Comparison of ENCODE assay signal across 22 cellular contexts in the genomic region with DNA sequence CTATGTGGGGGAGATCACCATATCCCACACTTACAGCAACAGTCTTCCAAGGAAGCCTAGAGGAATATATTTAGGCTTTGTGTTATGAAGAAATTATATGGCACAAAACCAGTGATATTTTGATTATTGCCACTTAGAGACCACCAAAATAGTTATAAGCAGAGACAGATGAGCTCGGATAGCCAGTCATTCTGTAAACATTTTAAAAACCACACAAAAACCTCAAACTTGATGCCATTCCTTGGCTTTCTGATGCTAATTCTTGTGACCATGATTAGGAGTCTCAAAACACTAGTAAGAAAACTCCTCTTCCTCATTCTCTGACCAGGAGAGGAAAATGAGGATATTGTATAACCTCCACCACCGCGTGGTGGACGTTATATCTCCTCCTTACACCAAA.
"Had no signal": no experiment of that assay in that cellular context is flagged by ENCODE, and none has a peak within 500 bp of the region (broad histone marks: within the 10 kb centered on the region; RNA-seq: fewer than 3 reads in every experiment).

No MANE protein-coding gene starts in this region.

- H3K4me3 ChIP-seq: colonic mucosa, heart left ventricle, lung, prostate gland, right lobe of liver, stomach, thyroid gland had no signal

- H3K4me3 Mint-ChIP-seq: endodermal cell, naive B cell, nephron progenitor cell, type B pancreatic cell had no signal

- H3K27ac ChIP-seq: colonic mucosa, foreskin keratinocyte, heart left ventricle, parathyroid adenoma, prostate gland, right lobe of liver, stomach, thyroid gland had no signal

- H3K27me3 ChIP-seq: colonic mucosa, foreskin keratinocyte, heart left ventricle, right lobe of liver, thyroid gland had no signal

- H3K9ac ChIP-seq: parathyroid adenoma had no signal

- H3K36me3 Mint-ChIP-seq: naive B cell, type B pancreatic cell had no signal

- ATAC-seq: left colon, left ventricle myocardium superior, right lobe of liver had no signal

- H3K9me3 ChIP-seq: colonic mucosa, heart left ventricle, prostate gland, right lobe of liver, stomach, thyroid gland had no signal

- H2AFZ ChIP-seq: parathyroid adenoma had no signal

- H3K79me2 ChIP-seq: parathyroid adenoma had no signal

- H3K4me1 ChIP-seq: colonic mucosa, parathyroid adenoma, prostate gland, right lobe of liver had no signal

- H3K27ac Mint-ChIP-seq: endodermal cell, naive B cell, nephron progenitor cell, type B pancreatic cell had no signal

- H3K9me3 Mint-ChIP-seq: endodermal cell, nephron progenitor cell, type B pancreatic cell had no signal

- DNase-seq: colonic mucosa; dermis blood vessel endothelial cell; effector CD4-positive, alpha-beta T cell; endodermal cell; foreskin keratinocyte; heart left ventricle; hippocampal formation; left colon; left ventricle myocardium superior; mesenchymal stem cell; midbrain; naive B cell; nephron progenitor cell; right lobe of liver; stimulated activated naive CD4-positive, alpha-beta T cell; stomach; substantia nigra; thyroid gland had no signal

- H3K36me3 ChIP-seq: colonic mucosa, heart left ventricle, prostate gland, right lobe of liver, stomach, thyroid gland had no signal
